ENCODE assay signal across 1 cellular context in genomic region chr12:111636209-111636928, GRCh38.
A peak's percentile ranks its signal among the peaks of the same experiment; 100 is the strongest.
TF ChIP-seq lines count a peak whose summit lies in the region.

No MANE protein-coding gene starts in this region.

TF ChIP-seq in K562, 482 proteins besides CTCF, POLR2A, EP300 and RAD21 (continued from another document and continues in another):
- TF ChIP-seq MGA (IDR thresholded peaks at IDR 0.05) (peak; percentile 86), ZNF318 (IDR thresholded peaks at IDR 0.05; ENCODE audit: borderline replicate concordance in 1 of 2, low read depth in 1 of 2) (0 out of 4 replicates have a peak, but pooled peaks have one; percentile 19 to 85), ZMIZ1 (IDR thresholded peaks at IDR 0.05; ENCODE audit: low read depth in 2 of 2, low read length in 2 of 2) (peak in 1 of 2 experiments; percentile 54; a peak in 1 of 4 replicates), PHTF2 (CRISPR knock-in tag; IDR thresholded peaks at IDR 0.05) (no peak), TBP (optimal IDR thresholded peaks at IDR 0.05; ENCODE audit: low read depth, low read length) (peak; percentile 64), NR2C2 (CRISPR knock-in tag; IDR thresholded peaks at IDR 0.05) (no peak), NR2C2 (tag; IDR thresholded peaks at IDR 0.05) (0 out of 2 replicates have a peak, but pooled peaks have one; percentile 42), ZNF121 (CRISPR knock-in tag; conservative IDR thresholded peaks at IDR 0.05) (no peak), NR2C1 (IDR thresholded peaks at IDR 0.05) (no peak; the same call in 1 of the 2 replicates), NR2C1 (tag; IDR thresholded peaks at IDR 0.05) (no peak), NR2F6 (CRISPR knock-in tag; IDR thresholded peaks at IDR 0.05) (no peak), FOXJ2 (tag; IDR thresholded peaks at IDR 0.05) (peak; percentile 22; the same call in 1 of the 2 replicates), NCOR1 (IDR thresholded peaks at IDR 0.05) (peak; percentile 88), ZNF609 (CRISPR knock-in tag; IDR thresholded peaks at IDR 0.05; ENCODE audit: borderline replicate concordance) (no peak), TAF9B (IDR thresholded peaks at IDR 0.05; ENCODE audit: partially characterized antibody) (peak; percentile 56), ZNF174 (CRISPR knock-in tag; IDR thresholded peaks at IDR 0.05) (no peak), C11orf30 (IDR thresholded peaks at IDR 0.05; ENCODE audit: low read depth) (peak; percentile 41; the same call in 1 of the 2 replicates), ZBED1 (IDR thresholded peaks at IDR 0.05) (no peak), ZKSCAN8 (CRISPR knock-in tag; IDR thresholded peaks at IDR 0.05) (peak; percentile 85; the same call in 1 of the 2 replicates), RB1 (IDR thresholded peaks at IDR 0.05; ENCODE audit: low read depth) (no peak), ZSCAN32 (CRISPR knock-in tag; IDR thresholded peaks at IDR 0.05) (no peak), USF1 (CRISPR knock-in tag; IDR thresholded peaks at IDR 0.05) (no peak), ZFP1 (CRISPR knock-in tag; IDR thresholded peaks at IDR 0.05) (no peak), ZEB2 (IDR thresholded peaks at IDR 0.05) (no peak)
